26 cellular contexts compared by ENCODE assay signal in the genomic region with DNA sequence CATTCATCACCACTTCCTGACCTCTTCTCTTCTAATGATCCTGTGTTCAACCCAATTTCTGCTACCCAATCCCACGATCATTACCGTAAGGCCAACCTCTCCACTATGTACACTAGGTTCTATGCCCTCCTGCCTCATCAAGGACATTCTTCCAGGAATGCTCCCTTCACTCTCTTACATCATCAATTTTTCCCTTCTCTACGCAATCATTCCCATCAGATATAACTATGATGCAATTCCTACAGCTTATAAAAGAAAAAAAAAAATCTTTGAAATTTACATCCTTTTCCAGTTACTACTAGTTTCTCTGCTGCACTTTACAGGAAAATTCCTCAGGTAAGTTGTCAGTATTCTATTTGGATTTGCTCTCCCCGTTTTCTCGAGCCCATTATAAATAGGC. TPM values are rescaled to one million over a fixed set of nuclear protein-coding genes. Genes with fewer than 3 reads are reported as not detected.
"Had no signal": no experiment of that assay in that cellular context is flagged by ENCODE, and none has a peak within 500 bp of the region (broad histone marks: within the 10 kb centered on the region; RNA-seq: fewer than 3 reads in every experiment).

No MANE protein-coding gene starts in this region.

- ATAC-seq: natural killer cell; right cardiac atrium; stimulated activated effector memory CD8-positive, alpha-beta T cell treated with anti-CD3 and anti-CD28 coated beads, Interleukin-12 subunit alpha, Interleukin-12 subunit beta, amount 100 ng/mL, for 72 hours; upper lobe of right lung had no signal

- H3K9me3 ChIP-seq: ovary, sigmoid colon, suprapubic skin, thoracic aorta, tibial artery, upper lobe of right lung had no signal

- H3K27me3 ChIP-seq: hepatocyte, ovary, sigmoid colon, spleen, suprapubic skin, tibial artery, upper lobe of right lung had no signal

- H3K4me1 ChIP-seq: sigmoid colon, spleen, suprapubic skin, tibial artery, upper lobe of right lung had no signal

- H3K27ac ChIP-seq: hepatocyte, left ventricle myocardium inferior, ovary, sigmoid colon, spleen, suprapubic skin, thoracic aorta, tibial artery, upper lobe of right lung had no signal

- H3K4me3 ChIP-seq: hepatocyte, left ventricle myocardium inferior, lung, ovary, sigmoid colon, spleen, suprapubic skin, thoracic aorta, tibial artery, upper lobe of right lung had no signal

- H3K36me3 ChIP-seq: ovary, sigmoid colon, suprapubic skin, thoracic aorta, tibial artery, upper lobe of right lung had no signal

- H3K4me2 ChIP-seq: hepatocyte had no signal

- H2AFZ ChIP-seq: hepatocyte had no signal

- DNase-seq: islet precursor cell; left ventricle myocardium inferior; mesendoderm; naive B cell; natural killer cell; ovary; right cardiac atrium; sigmoid colon; small intestine; spleen; stimulated activated CD4-positive, alpha-beta T cell treated with anti-CD3 and anti-CD28 coated beads, Interleukin-4, amount 100 ng/mL, for 24 hours; stimulated activated naive CD4-positive, alpha-beta T cell; tibial artery; trophoblast cell; upper lobe of right lung had no signal

RNA-seq across cellular contexts. Expression of gene GPR22, which starts 30.8 kb away (rescaled TPM):
- total RNA-seq: kidney epithelial cell, lower leg skin, lung, mesothelial cell of epicardium, natural killer cell, omental fat pad, ovary, progenitor cell of endocrine pancreas, subcutaneous adipose tissue, suprapubic skin, thoracic aorta, upper lobe of right lung had no signal
- polyA plus RNA-seq: lung, ovary had no signal
